ENCODE assay signal across 9 cellular contexts in the genomic region with DNA sequence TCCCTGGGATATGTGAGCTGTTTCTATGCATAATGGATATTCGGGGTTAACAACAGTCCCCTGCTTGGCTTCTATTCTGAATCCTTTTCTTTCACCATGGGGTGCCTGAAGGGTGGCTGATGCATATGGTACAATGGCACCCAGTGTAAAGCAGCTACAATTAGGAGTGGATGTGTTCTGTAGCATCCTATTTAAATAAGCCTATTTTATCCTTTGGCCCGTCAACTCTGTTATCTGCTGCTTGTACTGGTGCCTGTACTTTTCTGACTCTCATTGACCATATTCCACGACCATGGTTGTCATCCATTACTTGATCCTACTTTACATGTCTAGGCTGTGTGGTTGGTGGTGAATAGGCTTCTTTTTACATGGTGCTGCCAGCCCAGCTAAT. TPM values are rescaled to one million over a fixed set of nuclear protein-coding genes. Genes with fewer than 3 reads are reported as not detected.
DNase-seq lines count a peak whose midpoint lies in the region; ATAC-seq and TF ChIP-seq lines count a peak whose summit lies in the region.
"Had no signal": no experiment of that assay in that cellular context is flagged by ENCODE, and none has a peak within 500 bp of the region (broad histone marks: within the 10 kb centered on the region; RNA-seq: fewer than 3 reads in every experiment).

No MANE protein-coding gene starts in this region.

- H3K4me3 ChIP-seq in ascending aorta (peak overlapping the region; percentile 84 to 96), lower leg skin (ENCODE audit: low read depth, poor library complexity, severe bottlenecking) (peak overlapping the region; percentile 97), tibial nerve (peak overlapping the region; percentile 77 to 99 (median 86))

- no peak for DNase-seq in activated T-cell treated with anti-CD3 and anti-CD28 coated beads, Interleukin-2, amount 50 U/mL, for 72 hours
- no peak for DNase-seq in activated T-cell treated with anti-CD3 and anti-CD28 coated beads, Interleukin-2, amount 50 U/mL, for 1 hour
- DNase-seq in ascending aorta (ENCODE audit: low spot score in 2 of 2) (no peak), lower leg skin (ENCODE audit: low spot score in 2 of 2) (no peak), tibial nerve (ENCODE audit: low spot score in 2 of 2) (no peak), NCI-H2081 treated with DMSO at 0.1 percent for 48 hours (lab: John Stamatoyannopoulos, UW) (no peak), NCI-H446 (lab: John Stamatoyannopoulos, UW) (no peak), MV-4-11 (lab: John Stamatoyannopoulos, UW) (no peak)
- DNase-seq: amniotic stem cell had no signal

- peaks cover 42 to 52% of the 10 kb centered on the region in 2 donors for H3K36me3 ChIP-seq in ascending aorta
- H3K36me3 ChIP-seq in tibial nerve: peaks cover 6 to 62% (median 21%) of the 10 kb centered on the region in 3 donors

- intact Hi-C loops in ascending aorta (cut with DNase I): no loop called here
- intact Hi-C loops in lower leg skin (cut with DNase I; ENCODE audit: low total_unique reads): no loop called here

- peaks cover 38% of the 10 kb centered on the region for H3K4me1 Mint-ChIP-seq in activated T-cell treated with anti-CD3 and anti-CD28 coated beads, Interleukin-2, amount 50 U/mL, for 72 hours (ENCODE audit: low read depth)

- no peak for ATAC-seq in activated T-cell treated with anti-CD3 and anti-CD28 coated beads, Interleukin-2, amount 50 U/mL, for 72 hours (replicated peaks in 1 of 2)

- H3K27ac Mint-ChIP-seq in activated T-cell treated with anti-CD3 and anti-CD28 coated beads, Interleukin-2, amount 50 U/mL, for 72 hours: peak overlapping the region; percentile 91

- H3K4me3 Mint-ChIP-seq in activated T-cell treated with anti-CD3 and anti-CD28 coated beads, Interleukin-2, amount 50 U/mL, for 72 hours: peak overlapping the region; percentile 93 to 96

- H3K27me3 Mint-ChIP-seq in activated T-cell treated with anti-CD3 and anti-CD28 coated beads, Interleukin-2, amount 50 U/mL, for 72 hours (ENCODE audit: low read depth): no peaks in the 10 kb centered on the region

- TF ChIP-seq CTCF in ascending aorta (IDR thresholded peaks at IDR 0.05) (no peak), lower leg skin (IDR thresholded peaks at IDR 0.05) (no peak), tibial nerve (IDR thresholded peaks at IDR 0.05) (no peak)

- H3K36me3 Mint-ChIP-seq in activated T-cell treated with anti-CD3 and anti-CD28 coated beads, Interleukin-2, amount 50 U/mL, for 72 hours (ENCODE audit: insufficient read depth in 2 of 2): peaks cover 53 to 68% of the 10 kb centered on the region in 2 donors

- no peak for TF ChIP-seq EP300 in tibial nerve (IDR thresholded peaks at IDR 0.05)

- H3K27ac ChIP-seq in ascending aorta (peak overlapping the region; percentile 96), tibial nerve (peak overlapping the region in 1 of 4 donors; percentile 99)

- H3K4me1 ChIP-seq in ascending aorta (peaks cover 4 to 16% of the 10 kb centered on the region in 2 donors), tibial nerve (peaks cover 0 to 25% (median 7%) of the 10 kb centered on the region in 4 donors)

- WGBS in lower leg skin, 2 donors: 63 to 64% methylated on average over 3 of the region's 3 CpGs
- WGBS in tibial nerve, 2 donors: 65 to 66% methylated on average over 3 of the region's 3 CpGs

- no peaks in the 10 kb centered on the region for H3K27me3 ChIP-seq in ascending aorta
- H3K27me3 ChIP-seq in tibial nerve: no peaks in the 10 kb centered on the region

- H3K9me3 ChIP-seq in ascending aorta: peaks cover 37 to 87% of the 10 kb centered on the region in 2 donors
- peaks cover 0 to 66% (median 25%) of the 10 kb centered on the region in 4 donors for H3K9me3 ChIP-seq in tibial nerve

- H3K9me3 Mint-ChIP-seq in activated T-cell treated with anti-CD3 and anti-CD28 coated beads, Interleukin-2, amount 50 U/mL, for 72 hours: peaks cover 9 to 18% of the 10 kb centered on the region in 2 donors

- no peak for TF ChIP-seq POLR2A in lower leg skin (IDR thresholded peaks at IDR 0.05)
- no peak for TF ChIP-seq POLR2A in tibial nerve (IDR thresholded peaks at IDR 0.05)

RNA-seq across cellular contexts. Expression of a gene that starts 1.3 kb away (rescaled TPM):
- total RNA-seq in activated T-cell treated with anti-CD3 and anti-CD28 coated beads, Interleukin-2, amount 50 U/mL, for 72 hours: 10 to 100 TPM; 64.2 to 86.7 TPM
- total RNA-seq in ascending aorta: 46.2 TPM
- 10 to 100 TPM; 43.8 to 63.0 (median 50.9) TPM for total RNA-seq in lower leg skin
- 10 to 100 TPM; 63.5 to 90.4 (median 77.0) TPM for total RNA-seq in tibial nerve

RNA-seq across cellular contexts. Expression of a gene that starts 1.8 kb away (rescaled TPM):
- total RNA-seq in activated T-cell treated with anti-CD3 and anti-CD28 coated beads, Interleukin-2, amount 50 U/mL, for 72 hours: 10 to 100 TPM; 27.2 to 42.0 TPM
- total RNA-seq in ascending aorta (38.6 TPM), lower leg skin (10 to 100 TPM; 16.2 to 34.7 (median 21.4) TPM), tibial nerve (10 to 100 TPM; 18.0 to 22.0 (median 21.0) TPM)
